Comparison of ENCODE assay signal across 8 cellular contexts in genomic region chr14:69715725-69716482, GRCh38. TPM values are rescaled to one million over a fixed set of nuclear protein-coding genes. Genes with fewer than 3 reads are reported as not detected.
DNase-seq lines count a peak whose midpoint lies in the region; ATAC-seq and TF ChIP-seq lines count a peak whose summit lies in the region.

No MANE protein-coding gene starts in this region.

- peak in 1 of 5 donors; percentile 17 for DNase-seq in CD8-positive, alpha-beta memory T cell
- DNase-seq in NCI-H1694 (lab: John Stamatoyannopoulos, UW): peak; percentile 100
- DNase-seq in heart left ventricle: peak in 4 of 5 donors; percentile 77 to 86 (median 80)
- peak; percentile 79 for DNase-seq in sciatic nerve (ENCODE audit: low spot score)
- no peak for DNase-seq in mesenteric fat pad (ENCODE audit: low spot score)
- DNase-seq in HK-2 (ENCODE audit: unreplicated experiment): no peak

- H3K27me3 ChIP-seq in CD8-positive, alpha-beta memory T cell (ENCODE audit: insufficient read depth, low read length, poor library complexity, severe bottlenecking): no peaks in the 10 kb centered on the region
- H3K27me3 ChIP-seq in heart left ventricle: no peaks in the 10 kb centered on the region

- peaks cover 20% of the 10 kb centered on the region for H3K4me1 ChIP-seq in CD8-positive, alpha-beta memory T cell (ENCODE audit: insufficient read depth, low read length)
- H3K4me1 ChIP-seq in heart left ventricle: peaks cover 22 to 99% (median 67%) of the 10 kb centered on the region in 12 donors

- peak overlapping the region in 6 of 7 donors; percentile 5 to 71 (median 39) for H3K4me3 Mint-ChIP-seq in CD8-positive, alpha-beta memory T cell

- peaks cover 0 to 39% (median 7%) of the 10 kb centered on the region in 3 donors for H3K36me3 Mint-ChIP-seq in CD8-positive, alpha-beta memory T cell

- TF ChIP-seq CTCF in heart left ventricle (IDR thresholded peaks at IDR 0.05): no peak

- CTCF ChIA-PET in CD8-positive, alpha-beta memory T cell (lab: Charles Lee): interaction anchor here (0.9 to 2.3 kb wide), 2 partner anchors 11 to 111 kb away, joined by 3 to 8 read pairs; no protein-coding TSS in a partner anchor

- no peak overlapping the region for H3K4me3 ChIP-seq in CD8-positive, alpha-beta memory T cell (ENCODE audit: low read length)
- no peak overlapping the region for H3K4me3 ChIP-seq in heart left ventricle

- POLR2A ChIA-PET in CD8-positive, alpha-beta memory T cell (lab: Charles Lee): no interaction called here

- ATAC-seq in heart left ventricle: peak; percentile 33 to 70 (median 61)
- peak; percentile 64 for ATAC-seq in sciatic nerve
- ATAC-seq in GM18868 (IDR thresholded peaks at IDR 0.05; ENCODE audit: unreplicated experiment): no peak

- H3K27ac Mint-ChIP-seq in CD8-positive, alpha-beta memory T cell: peak overlapping the region; percentile 48 to 97 (median 85)

- intact Hi-C loops in heart left ventricle (cut with DNase I): loop anchor here in 5 of 10 donors (2.0 to 10.0 kb wide), 4 partner anchors 34 to 104 kb away; partner anchors contain the start of gene SUSD6 (in 2 of the 5)
- intact Hi-C loops in sciatic nerve (cut with DNase I): no loop called here

- H3K9me3 Mint-ChIP-seq in CD8-positive, alpha-beta memory T cell: no peaks in the 10 kb centered on the region

- H3K27me3 Mint-ChIP-seq in CD8-positive, alpha-beta memory T cell: peaks cover 0 to 2% of the 10 kb centered on the region in 2 donors

- no peak overlapping the region for H3K27ac ChIP-seq in CD8-positive, alpha-beta memory T cell (ENCODE audit: low read depth, low read length)
- H3K27ac ChIP-seq in angular gyrus (ENCODE audit: low read depth, low read length): peak overlapping the region; percentile 41
- peak overlapping the region in 9 of 12 donors; percentile 4 to 89 (median 52) for H3K27ac ChIP-seq in heart left ventricle

- H3K36me3 ChIP-seq in CD8-positive, alpha-beta memory T cell (ENCODE audit: insufficient read depth, low read length): peaks cover 9% of the 10 kb centered on the region
- peaks cover 0 to 33% (median 5%) of the 10 kb centered on the region in 9 donors for H3K36me3 ChIP-seq in heart left ventricle

- peaks cover 34 to 43% (median 34%) of the 10 kb centered on the region in 3 donors for H3K4me1 Mint-ChIP-seq in CD8-positive, alpha-beta memory T cell

- no peak for TF ChIP-seq POLR2A in heart left ventricle (IDR thresholded peaks at IDR 0.05)

- 57 to 60% (median 58%) methylated on average over 13 of the region's 13 CpGs for WGBS in heart left ventricle, 4 donors

- no peaks in the 10 kb centered on the region for H3K9me3 ChIP-seq in CD8-positive, alpha-beta memory T cell (ENCODE audit: low read length)
- H3K9me3 ChIP-seq in heart left ventricle: no peaks in the 10 kb centered on the region

RNA-seq across cellular contexts. Expression of gene SRSF5, which starts 51.0 kb away (rescaled TPM):
- 100 to 1,000 TPM; 291 to 307 TPM for total RNA-seq in CD8-positive, alpha-beta memory T cell
- 1,226 TPM for polyA plus RNA-seq in CD8-positive, alpha-beta memory T cell
- total RNA-seq in heart left ventricle (100 to 1,000 TPM in 7 of 9 donors, 10 to 100 TPM in 2; 63.8 to 197 (median 176) TPM), sciatic nerve (566 TPM), mesenteric fat pad (288 TPM)
- polyA plus RNA-seq in heart left ventricle: 100 to 1,000 TPM; 157 to 186 TPM

Comparison
In these comparisons a context has a peak if more than half of its experiments do, and no peak if none do; other contexts are left out.
1. DNase-seq: peak in NCI-H1694 (single experiment), heart left ventricle (4 of 5) and sciatic nerve (single experiment); none in mesenteric fat pad (single experiment) and HK-2 (single experiment).